In the genomic region with DNA sequence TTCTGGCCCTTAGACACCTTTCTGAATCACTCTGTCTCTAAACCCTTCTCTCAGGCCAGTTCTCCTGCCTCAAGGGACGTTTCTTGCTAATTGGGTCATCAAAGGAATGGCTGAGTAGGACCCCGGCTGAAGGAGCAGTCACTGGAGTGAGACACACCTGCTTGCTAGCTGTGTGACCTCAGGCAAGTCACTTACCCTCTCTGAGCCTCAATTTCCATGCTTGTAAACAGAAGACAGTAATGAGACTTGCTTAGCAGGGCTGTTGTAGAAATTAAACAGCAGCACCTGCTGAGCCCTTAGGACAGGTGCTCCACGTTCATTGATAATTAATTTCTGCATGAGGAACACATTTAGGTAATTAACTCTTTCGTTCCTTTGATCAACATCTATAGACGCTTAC, we compare ENCODE assay signal across 2 cellular contexts.
TF ChIP-seq lines count a peak whose summit lies in the region.

No MANE protein-coding gene starts in this region.

TF ChIP-seq in HepG2, 621 proteins besides CTCF, POLR2A, EP300 and RAD21:
- TF ChIP-seq ZMYM3 (CRISPR knock-in tag; IDR thresholded peaks at IDR 0.05): peak; percentile 56; the same call in 1 of the 2 replicates
- no peak for TF ChIP-seq ZNF292 (CRISPR knock-in tag; IDR thresholded peaks at IDR 0.05; ENCODE audit: borderline replicate concordance, low read depth)
- TF ChIP-seq ZFP62 (CRISPR knock-in tag; IDR thresholded peaks at IDR 0.05): no peak
- peak; percentile 92 for TF ChIP-seq ZNF768 (CRISPR knock-in tag; IDR thresholded peaks at IDR 0.05)
- TF ChIP-seq TRIM24 (CRISPR knock-in tag; IDR thresholded peaks at IDR 0.05): no peak
- no peak for TF ChIP-seq SRSF1 (optimal IDR thresholded peaks at IDR 0.05; ENCODE audit: low read depth, low read length)
TF ChIP-seq in HepG2: peak in this region for 2.

TF ChIP-seq in K562, 482 proteins besides CTCF, POLR2A, EP300 and RAD21 (continues in another document):
- TF ChIP-seq, protein P1, sequence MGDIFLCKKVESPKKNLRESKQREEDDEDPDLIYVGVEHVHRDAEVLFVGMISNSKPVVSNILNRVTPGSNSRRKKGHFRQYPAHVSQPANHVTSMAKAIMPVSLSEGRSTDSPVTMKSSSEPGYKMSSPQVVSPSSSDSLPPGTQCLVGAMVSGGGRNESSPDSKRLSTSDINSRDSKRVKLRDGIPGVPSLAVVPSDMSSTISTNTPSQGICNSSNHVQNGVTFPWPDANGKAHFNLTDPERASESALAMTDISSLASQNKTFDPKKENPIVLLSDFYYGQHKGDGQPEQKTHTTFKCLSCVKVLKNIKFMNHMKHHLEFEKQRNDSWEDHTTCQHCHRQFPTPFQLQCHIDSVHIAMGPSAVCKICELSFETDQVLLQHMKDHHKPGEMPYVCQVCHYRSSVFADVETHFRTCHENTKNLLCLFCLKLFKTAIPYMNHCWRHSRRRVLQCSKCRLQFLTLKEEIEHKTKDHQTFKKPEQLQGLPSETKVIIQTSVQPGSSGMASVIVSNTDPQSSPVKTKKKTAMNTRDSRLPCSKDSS (IDR thresholded peaks at IDR 0.05; ENCODE audit: low read depth, partially characterized antibody): no peak
- TF ChIP-seq PTBP1 (IDR thresholded peaks at IDR 0.05; ENCODE audit: low read depth, low read length): no peak
- TF ChIP-seq STAT5B (CRISPR knock-in tag; IDR thresholded peaks at IDR 0.05): no peak
- no peak for TF ChIP-seq U2AF1 (optimal IDR thresholded peaks at IDR 0.05; ENCODE audit: low read depth, low read length)
- TF ChIP-seq, protein P2, sequence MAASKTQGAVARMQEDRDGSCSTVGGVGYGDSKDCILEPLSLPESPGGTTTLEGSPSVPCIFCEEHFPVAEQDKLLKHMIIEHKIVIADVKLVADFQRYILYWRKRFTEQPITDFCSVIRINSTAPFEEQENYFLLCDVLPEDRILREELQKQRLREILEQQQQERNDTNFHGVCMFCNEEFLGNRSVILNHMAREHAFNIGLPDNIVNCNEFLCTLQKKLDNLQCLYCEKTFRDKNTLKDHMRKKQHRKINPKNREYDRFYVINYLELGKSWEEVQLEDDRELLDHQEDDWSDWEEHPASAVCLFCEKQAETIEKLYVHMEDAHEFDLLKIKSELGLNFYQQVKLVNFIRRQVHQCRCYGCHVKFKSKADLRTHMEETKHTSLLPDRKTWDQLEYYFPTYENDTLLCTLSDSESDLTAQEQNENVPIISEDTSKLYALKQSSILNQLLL (CRISPR knock-in tag; IDR thresholded peaks at IDR 0.05; ENCODE audit: borderline replicate concordance): no peak
- TF ChIP-seq ERF (CRISPR knock-in tag; IDR thresholded peaks at IDR 0.05): no peak
- no peak for TF ChIP-seq FOXM1 (IDR thresholded peaks at IDR 0.05; ENCODE audit: low read depth)
- TF ChIP-seq FOXM1 (CRISPR knock-in tag; IDR thresholded peaks at IDR 0.05; ENCODE audit: low read depth): no peak
- no peak for TF ChIP-seq SNIP1 (IDR thresholded peaks at IDR 0.05; ENCODE audit: low read depth)
- TF ChIP-seq, protein P3, sequence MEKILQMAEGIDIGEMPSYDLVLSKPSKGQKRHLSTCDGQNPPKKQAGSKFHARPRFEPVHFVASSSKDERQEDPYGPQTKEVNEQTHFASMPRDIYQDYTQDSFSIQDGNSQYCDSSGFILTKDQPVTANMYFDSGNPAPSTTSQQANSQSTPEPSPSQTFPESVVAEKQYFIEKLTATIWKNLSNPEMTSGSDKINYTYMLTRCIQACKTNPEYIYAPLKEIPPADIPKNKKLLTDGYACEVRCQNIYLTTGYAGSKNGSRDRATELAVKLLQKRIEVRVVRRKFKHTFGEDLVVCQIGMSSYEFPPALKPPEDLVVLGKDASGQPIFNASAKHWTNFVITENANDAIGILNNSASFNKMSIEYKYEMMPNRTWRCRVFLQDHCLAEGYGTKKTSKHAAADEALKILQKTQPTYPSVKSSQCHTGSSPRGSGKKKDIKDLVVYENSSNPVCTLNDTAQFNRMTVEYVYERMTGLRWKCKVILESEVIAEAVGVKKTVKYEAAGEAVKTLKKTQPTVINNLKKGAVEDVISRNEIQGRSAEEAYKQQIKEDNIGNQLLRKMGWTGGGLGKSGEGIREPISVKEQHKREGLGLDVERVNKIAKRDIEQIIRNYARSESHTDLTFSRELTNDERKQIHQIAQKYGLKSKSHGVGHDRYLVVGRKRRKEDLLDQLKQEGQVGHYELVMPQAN (IDR thresholded peaks at IDR 0.05; ENCODE audit: borderline replicate concordance): no peak
- TF ChIP-seq JUND (IDR thresholded peaks at IDR 0.05; ENCODE audit: borderline replicate concordance, low read depth, low read length): no peak
- TF ChIP-seq JUND (tag; IDR thresholded peaks at IDR 0.05; ENCODE audit: borderline replicate concordance, low read depth, low read length): no peak
- no peak for TF ChIP-seq CBFA2T3 (IDR thresholded peaks at IDR 0.05)
- TF ChIP-seq, protein P4, sequence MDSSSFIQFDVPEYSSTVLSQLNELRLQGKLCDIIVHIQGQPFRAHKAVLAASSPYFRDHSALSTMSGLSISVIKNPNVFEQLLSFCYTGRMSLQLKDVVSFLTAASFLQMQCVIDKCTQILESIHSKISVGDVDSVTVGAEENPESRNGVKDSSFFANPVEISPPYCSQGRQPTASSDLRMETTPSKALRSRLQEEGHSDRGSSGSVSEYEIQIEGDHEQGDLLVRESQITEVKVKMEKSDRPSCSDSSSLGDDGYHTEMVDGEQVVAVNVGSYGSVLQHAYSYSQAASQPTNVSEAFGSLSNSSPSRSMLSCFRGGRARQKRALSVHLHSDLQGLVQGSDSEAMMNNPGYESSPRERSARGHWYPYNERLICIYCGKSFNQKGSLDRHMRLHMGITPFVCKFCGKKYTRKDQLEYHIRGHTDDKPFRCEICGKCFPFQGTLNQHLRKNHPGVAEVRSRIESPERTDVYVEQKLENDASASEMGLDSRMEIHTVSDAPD (CRISPR knock-in tag; IDR thresholded peaks at IDR 0.05): no peak
- TF ChIP-seq ZNF263 (CRISPR knock-in tag; IDR thresholded peaks at IDR 0.05; ENCODE audit: borderline replicate concordance): no peak
- TF ChIP-seq, protein P5, sequence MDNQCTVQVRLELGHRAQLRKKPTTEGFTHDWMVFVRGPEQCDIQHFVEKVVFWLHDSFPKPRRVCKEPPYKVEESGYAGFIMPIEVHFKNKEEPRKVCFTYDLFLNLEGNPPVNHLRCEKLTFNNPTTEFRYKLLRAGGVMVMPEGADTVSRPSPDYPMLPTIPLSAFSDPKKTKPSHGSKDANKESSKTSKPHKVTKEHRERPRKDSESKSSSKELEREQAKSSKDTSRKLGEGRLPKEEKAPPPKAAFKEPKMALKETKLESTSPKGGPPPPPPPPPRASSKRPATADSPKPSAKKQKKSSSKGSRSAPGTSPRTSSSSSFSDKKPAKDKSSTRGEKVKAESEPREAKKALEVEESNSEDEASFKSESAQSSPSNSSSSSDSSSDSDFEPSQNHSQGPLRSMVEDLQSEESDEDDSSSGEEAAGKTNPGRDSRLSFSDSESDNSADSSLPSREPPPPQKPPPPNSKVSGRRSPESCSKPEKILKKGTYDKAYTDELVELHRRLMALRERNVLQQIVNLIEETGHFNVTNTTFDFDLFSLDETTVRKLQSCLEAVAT (IDR thresholded peaks at IDR 0.05): no peak
- TF ChIP-seq HDAC2 (IDR thresholded peaks at IDR 0.05): peak; percentile 56; the same call in 1 of the 2 replicates
- TF ChIP-seq DACH1 (IDR thresholded peaks at IDR 0.05; ENCODE audit: partially characterized antibody): no peak
- TF ChIP-seq, protein P6, sequence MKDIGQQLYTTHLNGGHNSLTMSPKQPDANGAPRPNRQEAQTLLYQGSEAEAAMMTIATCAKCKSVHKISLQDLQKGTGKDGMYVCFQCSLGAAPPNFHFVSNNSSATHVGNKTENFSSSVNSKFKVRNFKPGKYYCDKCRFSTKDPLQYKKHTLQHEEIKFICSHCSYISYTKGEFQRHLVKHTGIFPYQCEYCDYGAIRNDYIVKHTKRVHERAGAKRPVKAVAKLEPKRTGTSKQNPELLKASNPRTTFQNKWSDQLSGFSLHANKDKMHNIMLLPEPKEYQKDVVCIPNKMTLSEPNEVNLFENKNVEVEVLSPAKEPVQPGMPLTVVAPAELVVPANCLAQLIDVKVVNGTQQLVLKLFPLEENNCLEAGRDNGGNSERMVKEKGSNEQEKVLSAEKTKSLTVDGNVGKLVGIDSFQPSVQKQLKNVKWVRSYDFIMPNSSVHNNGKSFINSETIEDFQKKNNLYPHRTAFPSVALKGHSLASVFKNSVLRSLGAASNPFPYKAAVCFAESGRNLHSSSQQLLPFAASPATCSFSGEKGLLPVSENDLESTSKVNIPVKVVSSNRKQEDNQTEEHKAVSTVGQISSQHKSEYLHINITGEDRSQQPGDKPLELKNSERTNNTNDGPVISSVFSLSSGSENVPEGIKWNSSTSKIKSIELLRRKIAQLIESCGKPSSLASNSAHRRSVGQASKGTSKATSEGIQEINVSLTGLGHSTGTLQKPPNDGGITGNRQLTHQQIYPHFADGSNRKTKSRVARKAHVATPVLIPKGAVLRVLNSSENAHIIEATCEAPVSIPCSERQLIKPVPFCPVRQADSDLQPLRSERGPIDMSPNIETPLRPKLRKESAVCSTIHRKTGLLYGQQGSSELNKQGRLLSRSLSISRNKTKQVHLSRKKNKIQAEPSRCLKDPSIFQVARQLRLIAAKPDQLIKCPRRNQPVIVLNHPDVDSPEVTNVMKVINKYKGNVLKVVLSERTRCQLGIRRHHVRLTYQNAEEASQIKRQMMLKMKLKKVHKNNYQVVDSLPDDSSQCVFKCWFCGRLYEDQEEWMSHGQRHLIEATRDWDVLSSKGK (CRISPR knock-in tag; IDR thresholded peaks at IDR 0.05): no peak
- TF ChIP-seq ZEB2 (IDR thresholded peaks at IDR 0.05): no peak
- TF ChIP-seq, protein P7, sequence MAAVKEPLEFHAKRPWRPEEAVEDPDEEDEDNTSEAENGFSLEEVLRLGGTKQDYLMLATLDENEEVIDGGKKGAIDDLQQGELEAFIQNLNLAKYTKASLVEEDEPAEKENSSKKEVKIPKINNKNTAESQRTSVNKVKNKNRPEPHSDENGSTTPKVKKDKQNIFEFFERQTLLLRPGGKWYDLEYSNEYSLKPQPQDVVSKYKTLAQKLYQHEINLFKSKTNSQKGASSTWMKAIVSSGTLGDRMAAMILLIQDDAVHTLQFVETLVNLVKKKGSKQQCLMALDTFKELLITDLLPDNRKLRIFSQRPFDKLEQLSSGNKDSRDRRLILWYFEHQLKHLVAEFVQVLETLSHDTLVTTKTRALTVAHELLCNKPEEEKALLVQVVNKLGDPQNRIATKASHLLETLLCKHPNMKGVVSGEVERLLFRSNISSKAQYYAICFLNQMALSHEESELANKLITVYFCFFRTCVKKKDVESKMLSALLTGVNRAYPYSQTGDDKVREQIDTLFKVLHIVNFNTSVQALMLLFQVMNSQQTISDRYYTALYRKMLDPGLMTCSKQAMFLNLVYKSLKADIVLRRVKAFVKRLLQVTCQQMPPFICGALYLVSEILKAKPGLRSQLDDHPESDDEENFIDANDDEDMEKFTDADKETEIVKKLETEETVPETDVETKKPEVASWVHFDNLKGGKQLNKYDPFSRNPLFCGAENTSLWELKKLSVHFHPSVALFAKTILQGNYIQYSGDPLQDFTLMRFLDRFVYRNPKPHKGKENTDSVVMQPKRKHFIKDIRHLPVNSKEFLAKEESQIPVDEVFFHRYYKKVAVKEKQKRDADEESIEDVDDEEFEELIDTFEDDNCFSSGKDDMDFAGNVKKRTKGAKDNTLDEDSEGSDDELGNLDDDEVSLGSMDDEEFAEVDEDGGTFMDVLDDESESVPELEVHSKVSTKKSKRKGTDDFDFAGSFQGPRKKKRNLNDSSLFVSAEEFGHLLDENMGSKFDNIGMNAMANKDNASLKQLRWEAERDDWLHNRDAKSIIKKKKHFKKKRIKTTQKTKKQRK (IDR thresholded peaks at IDR 0.05; ENCODE audit: borderline replicate concordance, low read depth, low read length): no peak
- peak; percentile 92 for TF ChIP-seq ZFP36 (IDR thresholded peaks at IDR 0.05; ENCODE audit: low read depth, low read length, partially characterized antibody)
- TF ChIP-seq ZNF707 (CRISPR knock-in tag; conservative IDR thresholded peaks at IDR 0.05): no peak
- no peak for TF ChIP-seq HOXB6 (CRISPR knock-in tag; IDR thresholded peaks at IDR 0.05; ENCODE audit: borderline replicate concordance)
- TF ChIP-seq KLF10 (CRISPR knock-in tag; IDR thresholded peaks at IDR 0.05): no peak
- no peak for TF ChIP-seq RNF2 (IDR thresholded peaks at IDR 0.05)
- TF ChIP-seq NCOA2 (IDR thresholded peaks at IDR 0.05; ENCODE audit: partially characterized antibody in 2 of 2): no peak
- TF ChIP-seq, protein P8, sequence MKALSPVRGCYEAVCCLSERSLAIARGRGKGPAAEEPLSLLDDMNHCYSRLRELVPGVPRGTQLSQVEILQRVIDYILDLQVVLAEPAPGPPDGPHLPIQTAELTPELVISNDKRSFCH (CRISPR knock-in tag; IDR thresholded peaks at IDR 0.05): no peak
- TF ChIP-seq, protein P8 (tag; IDR thresholded peaks at IDR 0.05): no peak
- peak; percentile 39 for TF ChIP-seq CHD4 (IDR thresholded peaks at IDR 0.05; ENCODE audit: insufficient read depth, insufficient replicate concordance, low read depth, low read length, poor library complexity, severe bottlenecking)
- peak; percentile 97 for TF ChIP-seq RBM25 (IDR thresholded peaks at IDR 0.05; ENCODE audit: low read depth, low read length, severe bottlenecking)
- no peak for TF ChIP-seq CTBP1 (IDR thresholded peaks at IDR 0.05; ENCODE audit: borderline replicate concordance)
- no peak for TF ChIP-seq EP400 (IDR thresholded peaks at IDR 0.05)
- no peak for TF ChIP-seq HLTF (IDR thresholded peaks at IDR 0.05)
- TF ChIP-seq TRIM28 (IDR thresholded peaks at IDR 0.05): no peak
- no peak for TF ChIP-seq ZNF583 (CRISPR knock-in tag; IDR thresholded peaks at IDR 0.05)
- TF ChIP-seq MTF1 (CRISPR knock-in tag; IDR thresholded peaks at IDR 0.05; ENCODE audit: borderline replicate concordance): no peak
- no peak for TF ChIP-seq HNRNPLL (IDR thresholded peaks at IDR 0.05; ENCODE audit: low read depth, low read length, poor library complexity, severe bottlenecking)
- TF ChIP-seq TEAD2 (tag; IDR thresholded peaks at IDR 0.05): no peak
- no peak for TF ChIP-seq SIN3B (IDR thresholded peaks at IDR 0.05; ENCODE audit: low read depth)
- no peak for TF ChIP-seq LCOR (CRISPR knock-in tag; IDR thresholded peaks at IDR 0.05)
- TF ChIP-seq TAL1 (IDR thresholded peaks at IDR 0.05): no peak
- TF ChIP-seq, protein P9, sequence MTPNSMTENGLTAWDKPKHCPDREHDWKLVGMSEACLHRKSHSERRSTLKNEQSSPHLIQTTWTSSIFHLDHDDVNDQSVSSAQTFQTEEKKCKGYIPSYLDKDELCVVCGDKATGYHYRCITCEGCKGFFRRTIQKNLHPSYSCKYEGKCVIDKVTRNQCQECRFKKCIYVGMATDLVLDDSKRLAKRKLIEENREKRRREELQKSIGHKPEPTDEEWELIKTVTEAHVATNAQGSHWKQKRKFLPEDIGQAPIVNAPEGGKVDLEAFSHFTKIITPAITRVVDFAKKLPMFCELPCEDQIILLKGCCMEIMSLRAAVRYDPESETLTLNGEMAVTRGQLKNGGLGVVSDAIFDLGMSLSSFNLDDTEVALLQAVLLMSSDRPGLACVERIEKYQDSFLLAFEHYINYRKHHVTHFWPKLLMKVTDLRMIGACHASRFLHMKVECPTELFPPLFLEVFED (CRISPR knock-in tag; conservative IDR thresholded peaks at IDR 0.05): no peak
- no peak for TF ChIP-seq MBD2 (IDR thresholded peaks at IDR 0.05; ENCODE audit: borderline replicate concordance, low read depth)
